In the genomic region with DNA sequence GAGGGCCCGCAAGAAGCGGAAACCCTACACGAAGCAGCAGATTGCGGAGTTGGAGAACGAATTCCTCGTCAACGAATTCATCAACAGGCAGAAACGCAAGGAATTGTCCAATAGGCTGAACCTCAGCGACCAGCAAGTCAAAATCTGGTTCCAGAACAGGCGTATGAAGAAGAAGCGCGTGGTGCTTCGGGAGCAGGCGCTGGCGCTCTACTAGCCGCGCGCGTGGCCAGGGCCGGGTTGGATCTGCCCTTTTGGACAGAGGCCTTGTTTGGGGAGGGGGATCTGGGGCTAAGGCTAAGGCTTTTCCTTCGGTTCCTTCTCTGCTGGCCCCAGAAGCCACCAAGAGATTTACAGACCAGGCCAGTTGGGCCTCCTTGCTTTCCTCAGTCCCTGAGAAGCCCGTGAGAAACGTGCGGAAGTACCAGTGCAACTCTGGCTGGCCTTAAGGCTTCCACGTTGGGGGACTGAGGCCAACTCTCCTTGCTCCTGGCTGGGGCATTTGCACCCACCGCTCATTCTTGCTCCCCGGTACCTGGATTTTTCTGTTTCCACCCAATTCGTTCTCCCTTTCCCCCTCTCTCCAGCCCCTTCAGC, we compare ENCODE assay signal across 19 cellular contexts. TPM values are rescaled to one million over a fixed set of nuclear protein-coding genes. Genes with fewer than 3 reads are reported as not detected.
"Had no signal": no experiment of that assay in that cellular context is flagged by ENCODE, and none has a peak within 500 bp of the region (broad histone marks: within the 10 kb centered on the region; RNA-seq: fewer than 3 reads in every experiment).

No MANE protein-coding gene starts in this region.

- H3K79me2 ChIP-seq: parathyroid adenoma had no signal

- H3K27ac Mint-ChIP-seq: activated CD8-positive, alpha-beta T cell treated with anti-CD3 and anti-CD28 coated beads, Interleukin-2, amount 10 ng/mL, durations not matched to agents 7 days and 5 days; activated naive CD4-positive, alpha-beta T cell treated with anti-CD3 and anti-CD28 coated beads, Interleukin-2, amount 50 U/mL, for 72 hours had no signal

- H3K9ac ChIP-seq: parathyroid adenoma had no signal

- ATAC-seq: activated CD8-positive, alpha-beta T cell treated with anti-CD3 and anti-CD28 coated beads, Interleukin-2, amount 10 ng/mL, durations not matched to agents 7 days and 5 days; activated naive CD4-positive, alpha-beta T cell treated with anti-CD3 and anti-CD28 coated beads, Interleukin-2, amount 50 U/mL, for 72 hours; body of pancreas had no signal

- H3K4me3 Mint-ChIP-seq: activated CD8-positive, alpha-beta T cell treated with anti-CD3 and anti-CD28 coated beads, Interleukin-2, amount 10 ng/mL, durations not matched to agents 7 days and 5 days had no signal

- H3K4me3 ChIP-seq: body of pancreas, tibial artery had no signal

- H3K4me1 ChIP-seq: parathyroid adenoma had no signal

- H3K36me3 ChIP-seq: neutrophil, tibial artery had no signal

- H3K9me3 ChIP-seq: body of pancreas, neutrophil, tibial artery had no signal

- H2AFZ ChIP-seq: parathyroid adenoma had no signal

- H3K9me3 Mint-ChIP-seq: activated naive CD4-positive, alpha-beta T cell treated with anti-CD3 and anti-CD28 coated beads, Interleukin-2, amount 50 U/mL, for 72 hours had no signal

- H3K27ac ChIP-seq: body of pancreas, neutrophil, parathyroid adenoma, tibial artery had no signal

- DNase-seq: activated CD8-positive, alpha-beta T cell treated with anti-CD3 and anti-CD28 coated beads, Interleukin-2, amount 10 ng/mL, durations not matched to agents 7 days and 5 days; activated gamma-delta T cell; activated T-cell treated with anti-CD3 and anti-CD28 coated beads for 4 hours; body of pancreas; central memory CD4-positive, alpha-beta T cell; cortex of kidney; effector CD8-positive, alpha-beta T cell; SHP77; stimulated activated CD4-positive, alpha-beta T cell treated with anti-CD3 and anti-CD28 coated beads, Interleukin-4, amount 100 ng/mL, for 1 hour; stimulated activated naive CD4-positive, alpha-beta T cell; tibial artery had no signal

RNA-seq across cellular contexts. Expression of gene HOXD12, which starts 1.0 kb away (rescaled TPM):
- total RNA-seq: activated CD8-positive, alpha-beta T cell treated with anti-CD3 and anti-CD28 coated beads, Interleukin-2, amount 10 ng/mL, durations not matched to agents 7 days and 5 days; activated naive CD4-positive, alpha-beta T cell treated with anti-CD3 and anti-CD28 coated beads, Interleukin-2, amount 50 U/mL, for 72 hours; body of pancreas; fibroblast of lung; frontal cortex; lung microvascular endothelial cell; subcutaneous adipose tissue; T-helper 1 cell treated with Interleukin-12 subunit alpha and Interleukin-12 subunit beta and Interleukin-4 antibody, amounts not matched to agents 30 ng/mL and 1 ng/mL, for 36 hours had no signal
- polyA plus RNA-seq: fibroblast of lung had no signal

RNA-seq across cellular contexts. Expression of gene HOXD11, which starts 6.4 kb away (rescaled TPM):
- total RNA-seq: activated CD8-positive, alpha-beta T cell treated with anti-CD3 and anti-CD28 coated beads, Interleukin-2, amount 10 ng/mL, durations not matched to agents 7 days and 5 days; activated naive CD4-positive, alpha-beta T cell treated with anti-CD3 and anti-CD28 coated beads, Interleukin-2, amount 50 U/mL, for 72 hours; body of pancreas; fibroblast of lung; frontal cortex; lung microvascular endothelial cell; subcutaneous adipose tissue; T-helper 1 cell treated with Interleukin-12 subunit alpha and Interleukin-12 subunit beta and Interleukin-4 antibody, amounts not matched to agents 30 ng/mL and 1 ng/mL, for 36 hours had no signal
- polyA plus RNA-seq: fibroblast of lung had no signal

RNA-seq across cellular contexts. Expression of gene HOXD13, which starts 8.1 kb away (rescaled TPM):
- total RNA-seq: activated CD8-positive, alpha-beta T cell treated with anti-CD3 and anti-CD28 coated beads, Interleukin-2, amount 10 ng/mL, durations not matched to agents 7 days and 5 days; activated naive CD4-positive, alpha-beta T cell treated with anti-CD3 and anti-CD28 coated beads, Interleukin-2, amount 50 U/mL, for 72 hours; body of pancreas; fibroblast of lung; frontal cortex; lung microvascular endothelial cell; T-helper 1 cell treated with Interleukin-12 subunit alpha and Interleukin-12 subunit beta and Interleukin-4 antibody, amounts not matched to agents 30 ng/mL and 1 ng/mL, for 36 hours had no signal
- polyA plus RNA-seq: fibroblast of lung had no signal

RNA-seq across cellular contexts. Expression of gene HOXD10, which starts 15.9 kb away (rescaled TPM):
- total RNA-seq: activated CD8-positive, alpha-beta T cell treated with anti-CD3 and anti-CD28 coated beads, Interleukin-2, amount 10 ng/mL, durations not matched to agents 7 days and 5 days; activated naive CD4-positive, alpha-beta T cell treated with anti-CD3 and anti-CD28 coated beads, Interleukin-2, amount 50 U/mL, for 72 hours; fibroblast of lung; frontal cortex; T-helper 1 cell treated with Interleukin-12 subunit alpha and Interleukin-12 subunit beta and Interleukin-4 antibody, amounts not matched to agents 30 ng/mL and 1 ng/mL, for 36 hours had no signal
- polyA plus RNA-seq: fibroblast of lung had no signal

RNA-seq across cellular contexts. Expression of gene EVX2, which starts 16.9 kb away (rescaled TPM):
- total RNA-seq: activated CD8-positive, alpha-beta T cell treated with anti-CD3 and anti-CD28 coated beads, Interleukin-2, amount 10 ng/mL, durations not matched to agents 7 days and 5 days; activated naive CD4-positive, alpha-beta T cell treated with anti-CD3 and anti-CD28 coated beads, Interleukin-2, amount 50 U/mL, for 72 hours; body of pancreas; fibroblast of lung; frontal cortex; lung microvascular endothelial cell; T-helper 1 cell treated with Interleukin-12 subunit alpha and Interleukin-12 subunit beta and Interleukin-4 antibody, amounts not matched to agents 30 ng/mL and 1 ng/mL, for 36 hours had no signal
- polyA plus RNA-seq: fibroblast of lung had no signal
